In the genomic region with DNA sequence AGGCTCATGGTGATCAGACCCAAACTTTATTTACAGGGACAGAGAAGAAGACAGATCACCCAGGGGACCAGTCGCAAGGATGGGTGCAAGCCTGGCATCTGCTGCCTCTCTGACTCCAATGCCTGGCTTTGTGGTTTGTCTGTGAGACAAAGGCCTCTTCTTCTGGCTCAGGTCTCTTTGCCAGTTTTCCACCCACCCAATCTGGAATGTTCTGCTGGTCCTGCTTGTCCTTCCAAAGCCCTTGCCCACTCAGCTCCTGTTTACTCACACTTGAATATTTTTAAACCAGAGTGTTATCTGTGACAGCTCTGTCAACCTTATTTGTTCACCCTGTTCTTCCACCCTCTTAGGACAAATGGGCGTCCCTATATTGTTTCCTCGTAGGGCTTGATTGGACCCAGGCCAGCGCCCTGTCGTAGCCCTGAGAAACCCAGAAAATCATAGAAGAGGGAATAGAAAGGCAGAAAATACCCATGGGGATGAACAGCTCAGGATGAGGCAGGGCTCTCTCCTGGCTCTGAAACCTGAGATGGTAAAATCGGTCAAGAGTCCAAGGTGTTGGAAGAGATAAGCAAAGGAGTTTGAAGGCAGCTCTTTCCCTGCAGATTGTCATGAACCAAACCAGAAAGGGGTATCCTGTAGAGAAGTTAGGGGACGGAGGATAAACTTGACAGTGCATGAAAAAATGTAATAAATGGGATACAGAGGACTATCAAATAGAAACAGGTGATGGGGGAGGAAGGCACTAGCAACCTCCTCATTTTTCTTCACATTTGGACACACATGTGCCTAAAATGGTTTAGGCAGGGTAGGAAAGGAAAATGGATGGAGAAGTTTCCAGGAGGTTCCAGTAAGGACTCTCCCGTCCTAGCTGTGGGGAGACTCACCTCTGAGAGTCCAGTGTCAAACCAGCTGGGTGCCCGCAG, we compare ENCODE assay signal across 1 cellular context.
TF ChIP-seq lines count a peak whose summit lies in the region.

No MANE protein-coding gene starts in this region.

TF ChIP-seq in K562, 482 proteins besides CTCF, POLR2A, EP300 and RAD21 (continued from another document):
- TF ChIP-seq, protein P1, sequence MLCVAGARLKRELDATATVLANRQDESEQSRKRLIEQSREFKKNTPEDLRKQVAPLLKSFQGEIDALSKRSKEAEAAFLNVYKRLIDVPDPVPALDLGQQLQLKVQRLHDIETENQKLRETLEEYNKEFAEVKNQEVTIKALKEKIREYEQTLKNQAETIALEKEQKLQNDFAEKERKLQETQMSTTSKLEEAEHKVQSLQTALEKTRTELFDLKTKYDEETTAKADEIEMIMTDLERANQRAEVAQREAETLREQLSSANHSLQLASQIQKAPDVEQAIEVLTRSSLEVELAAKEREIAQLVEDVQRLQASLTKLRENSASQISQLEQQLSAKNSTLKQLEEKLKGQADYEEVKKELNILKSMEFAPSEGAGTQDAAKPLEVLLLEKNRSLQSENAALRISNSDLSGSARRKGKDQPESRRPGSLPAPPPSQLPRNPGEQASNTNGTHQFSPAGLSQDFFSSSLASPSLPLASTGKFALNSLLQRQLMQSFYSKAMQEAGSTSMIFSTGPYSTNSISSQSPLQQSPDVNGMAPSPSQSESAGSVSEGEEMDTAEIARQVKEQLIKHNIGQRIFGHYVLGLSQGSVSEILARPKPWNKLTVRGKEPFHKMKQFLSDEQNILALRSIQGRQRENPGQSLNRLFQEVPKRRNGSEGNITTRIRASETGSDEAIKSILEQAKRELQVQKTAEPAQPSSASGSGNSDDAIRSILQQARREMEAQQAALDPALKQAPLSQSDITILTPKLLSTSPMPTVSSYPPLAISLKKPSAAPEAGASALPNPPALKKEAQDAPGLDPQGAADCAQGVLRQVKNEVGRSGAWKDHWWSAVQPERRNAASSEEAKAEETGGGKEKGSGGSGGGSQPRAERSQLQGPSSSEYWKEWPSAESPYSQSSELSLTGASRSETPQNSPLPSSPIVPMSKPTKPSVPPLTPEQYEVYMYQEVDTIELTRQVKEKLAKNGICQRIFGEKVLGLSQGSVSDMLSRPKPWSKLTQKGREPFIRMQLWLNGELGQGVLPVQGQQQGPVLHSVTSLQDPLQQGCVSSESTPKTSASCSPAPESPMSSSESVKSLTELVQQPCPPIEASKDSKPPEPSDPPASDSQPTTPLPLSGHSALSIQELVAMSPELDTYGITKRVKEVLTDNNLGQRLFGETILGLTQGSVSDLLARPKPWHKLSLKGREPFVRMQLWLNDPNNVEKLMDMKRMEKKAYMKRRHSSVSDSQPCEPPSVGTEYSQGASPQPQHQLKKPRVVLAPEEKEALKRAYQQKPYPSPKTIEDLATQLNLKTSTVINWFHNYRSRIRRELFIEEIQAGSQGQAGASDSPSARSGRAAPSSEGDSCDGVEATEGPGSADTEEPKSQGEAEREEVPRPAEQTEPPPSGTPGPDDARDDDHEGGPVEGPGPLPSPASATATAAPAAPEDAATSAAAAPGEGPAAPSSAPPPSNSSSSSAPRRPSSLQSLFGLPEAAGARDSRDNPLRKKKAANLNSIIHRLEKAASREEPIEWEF (CRISPR knock-in tag; IDR thresholded peaks at IDR 0.05): no peak
- TF ChIP-seq, protein P2, sequence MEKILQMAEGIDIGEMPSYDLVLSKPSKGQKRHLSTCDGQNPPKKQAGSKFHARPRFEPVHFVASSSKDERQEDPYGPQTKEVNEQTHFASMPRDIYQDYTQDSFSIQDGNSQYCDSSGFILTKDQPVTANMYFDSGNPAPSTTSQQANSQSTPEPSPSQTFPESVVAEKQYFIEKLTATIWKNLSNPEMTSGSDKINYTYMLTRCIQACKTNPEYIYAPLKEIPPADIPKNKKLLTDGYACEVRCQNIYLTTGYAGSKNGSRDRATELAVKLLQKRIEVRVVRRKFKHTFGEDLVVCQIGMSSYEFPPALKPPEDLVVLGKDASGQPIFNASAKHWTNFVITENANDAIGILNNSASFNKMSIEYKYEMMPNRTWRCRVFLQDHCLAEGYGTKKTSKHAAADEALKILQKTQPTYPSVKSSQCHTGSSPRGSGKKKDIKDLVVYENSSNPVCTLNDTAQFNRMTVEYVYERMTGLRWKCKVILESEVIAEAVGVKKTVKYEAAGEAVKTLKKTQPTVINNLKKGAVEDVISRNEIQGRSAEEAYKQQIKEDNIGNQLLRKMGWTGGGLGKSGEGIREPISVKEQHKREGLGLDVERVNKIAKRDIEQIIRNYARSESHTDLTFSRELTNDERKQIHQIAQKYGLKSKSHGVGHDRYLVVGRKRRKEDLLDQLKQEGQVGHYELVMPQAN (IDR thresholded peaks at IDR 0.05; ENCODE audit: borderline replicate concordance): peak; percentile 26; the same call in 1 of the 2 replicates
- TF ChIP-seq FOXP1 (CRISPR knock-in tag; IDR thresholded peaks at IDR 0.05): no peak
